In genomic region chr10:97648557-97649404, GRCh38 we compare ENCODE assay signal across 1 cellular context.
TF ChIP-seq lines count a peak whose summit lies in the region.

No MANE protein-coding gene starts in this region.

TF ChIP-seq in H1, 55 proteins besides CTCF, POLR2A, EP300 and RAD21:
- TF ChIP-seq CBX5 (IDR thresholded peaks at IDR 0.05; ENCODE audit: low read depth, low read length): no peak
- peak; percentile 62; the same call in 1 of the 2 replicates for TF ChIP-seq POU5F1 (IDR thresholded peaks at IDR 0.05; ENCODE audit: low read depth, low read length)
- TF ChIP-seq RBBP5 (IDR thresholded peaks at IDR 0.05; ENCODE audit: borderline replicate concordance, low read depth, low read length): no peak
- no peak for TF ChIP-seq SAP30 (IDR thresholded peaks at IDR 0.05; ENCODE audit: insufficient read depth, insufficient replicate concordance, low read length)
